In the genomic region with DNA sequence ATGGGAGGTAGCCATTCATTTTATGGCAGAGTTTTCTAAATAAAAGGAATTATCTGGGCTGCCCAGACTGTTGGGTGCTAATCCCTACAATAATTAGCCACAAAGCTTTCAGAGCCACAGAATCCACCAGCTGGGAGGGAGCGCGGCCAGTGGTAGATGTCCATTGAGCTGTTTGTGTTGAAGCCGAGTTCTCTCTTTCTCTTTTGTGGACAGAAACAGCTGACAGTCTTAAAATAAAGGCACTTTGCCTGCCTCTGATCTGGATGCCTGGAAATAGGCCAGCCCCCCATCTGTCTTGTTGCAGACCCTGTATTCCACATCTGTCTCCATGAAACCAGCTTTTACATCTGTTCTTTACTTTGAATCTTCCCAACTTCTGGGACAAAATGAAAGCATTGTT, we compare ENCODE assay signal across 19 cellular contexts.
DNase-seq lines count a peak whose midpoint lies in the region; TF ChIP-seq lines count a peak whose summit lies in the region.
"Had no signal": no experiment of that assay in that cellular context is flagged by ENCODE, and none has a peak within 500 bp of the region (broad histone marks: within the 10 kb centered on the region; RNA-seq: fewer than 3 reads in every experiment).

No MANE protein-coding gene starts in this region.

- H3K27me3 ChIP-seq in esophagus (ENCODE audit: control insufficient read depth in 1 of 2, insufficient read depth in 2 of 2, low read length in 2 of 2), result no peaks in the 10 kb centered on the region
- no peaks in the 10 kb centered on the region for H3K27me3 ChIP-seq in smooth muscle cell (ENCODE audit: low read depth)
- H3K27me3 ChIP-seq: body of pancreas, spleen had no signal

- no peak overlapping the region for H3K9ac ChIP-seq in smooth muscle cell (ENCODE audit: low read depth)

- DNase-seq in NCI-H2171 (lab: John Stamatoyannopoulos, UW) (peak; percentile 9), left kidney (ENCODE audit: low read depth, low spot score) (peak; percentile 35), smooth muscle cell (lab: John Stamatoyannopoulos, UW; ENCODE audit: unreplicated experiment) (no peak), Kasumi-1 (lab: John Stamatoyannopoulos, UW) (no peak), AG08396 (ENCODE audit: low spot score) (no peak), 8988T (no peak)
- DNase-seq: activated CD8-positive, alpha-beta memory T cell treated with anti-CD3 and anti-CD28 coated beads, Interleukin-2, amount 50 U/mL, for 4 hours; activated naive CD8-positive, alpha-beta T cell treated with anti-CD3 and anti-CD28 coated beads, Interleukin-2, amount 10 ng/mL, durations not matched to agents 7 days and 5 days; body of pancreas; COR-L47; foreskin fibroblast; kidney; mammary epithelial cell; natural killer cell; NCI-H69; spleen; stimulated activated CD4-positive, alpha-beta T cell treated with anti-CD3 and anti-CD28 coated beads, Interleukin-4, amount 100 ng/mL, for 4 hours had no signal

- H3K36me3 ChIP-seq in esophagus (ENCODE audit: control insufficient read depth in 2 of 2, insufficient read depth in 2 of 2, low read length in 1 of 2), result no peaks in the 10 kb centered on the region
- no peaks in the 10 kb centered on the region for H3K36me3 ChIP-seq in smooth muscle cell (ENCODE audit: low read depth)
- H3K36me3 ChIP-seq: spleen had no signal

- H3K4me3 ChIP-seq in esophagus (ENCODE audit: low read depth in 1 of 2, low read length in 2 of 2) (no peak overlapping the region), smooth muscle cell (no peak overlapping the region)
- H3K4me3 ChIP-seq: body of pancreas, spleen had no signal

- WGBS in esophagus, 2 donors, result 68 to 71% methylated on average over 3 of the region's 3 CpGs
- WGBS in smooth muscle cell (ENCODE audit: low lambda C conversion rate), result 15% methylated on average over 3 of the region's 3 CpGs

- no peaks in the 10 kb centered on the region for H4K20me1 ChIP-seq in smooth muscle cell (ENCODE audit: low read depth)

- H3K4me1 ChIP-seq in esophagus (ENCODE audit: control insufficient read depth in 2 of 2, insufficient read depth in 2 of 2, low read length in 1 of 2) (no peaks in the 10 kb centered on the region), smooth muscle cell (ENCODE audit: low read depth) (peaks cover 5% of the 10 kb centered on the region)
- H3K4me1 ChIP-seq: body of pancreas, spleen had no signal

- H3K9me3 ChIP-seq in esophagus (ENCODE audit: control insufficient read depth in 2 of 2, insufficient read depth in 1 of 2, low read depth in 1 of 2, low read length in 1 of 2) (no peaks in the 10 kb centered on the region), smooth muscle cell (replicated peaks; ENCODE audit: low read depth) (no peaks in the 10 kb centered on the region)
- H3K9me3 ChIP-seq: body of pancreas, spleen had no signal

- no peaks in the 10 kb centered on the region for H3K79me2 ChIP-seq in smooth muscle cell (ENCODE audit: low read depth)

- H3K27ac ChIP-seq in esophagus (ENCODE audit: low read depth in 2 of 2, low read length in 1 of 2) (peak overlapping the region; percentile 26 to 44), smooth muscle cell (ENCODE audit: low read depth) (no peak overlapping the region)
- H3K27ac ChIP-seq: body of pancreas, spleen, VCaP had no signal

- H3K4me2 ChIP-seq in smooth muscle cell, result peak overlapping the region; percentile 47

- H3F3A ChIP-seq in smooth muscle cell (ENCODE audit: low read depth), result no peaks in the 10 kb centered on the region

- no peak for TF ChIP-seq CTCF in smooth muscle cell (IDR thresholded peaks at IDR 0.05; ENCODE audit: borderline replicate concordance, insufficient read depth, poor library complexity, severe bottlenecking)

- H2AFZ ChIP-seq in smooth muscle cell (ENCODE audit: low read depth), result no peak overlapping the region

Comparison
In these comparisons a context has a peak if more than half of its experiments do, and no peak if none do; other contexts are left out.
1. DNase-seq: peak in NCI-H2171 (single experiment) and left kidney (single experiment); none in smooth muscle cell (single experiment), Kasumi-1 (0 of 2), AG08396 (single experiment) and 8988T (single experiment).